Comparison of ENCODE assay signal across 31 cellular contexts in the genomic region with DNA sequence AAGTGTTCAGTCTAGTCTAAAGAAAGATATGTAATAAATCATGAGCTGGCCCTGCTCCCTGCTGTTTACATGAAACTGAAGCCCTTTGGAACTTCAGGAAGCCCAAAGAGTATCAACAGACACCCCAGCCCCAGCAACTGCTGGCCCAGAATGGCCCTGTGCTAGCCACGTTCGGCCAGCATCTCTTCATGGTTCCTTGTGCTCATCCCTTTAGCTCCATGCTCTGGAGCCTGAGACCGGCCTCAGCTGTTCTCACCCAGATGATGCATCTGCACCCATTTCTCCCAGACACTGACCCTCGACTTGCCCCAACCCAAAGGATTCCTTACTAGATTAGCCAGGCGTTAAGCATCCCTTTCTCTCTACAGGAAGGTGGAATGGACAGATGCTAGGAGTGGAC.
DNase-seq lines count a peak whose midpoint lies in the region; ATAC-seq lines count a peak whose summit lies in the region.
"Had no signal": no experiment of that assay in that cellular context is flagged by ENCODE, and none has a peak within 500 bp of the region (broad histone marks: within the 10 kb centered on the region; RNA-seq: fewer than 3 reads in every experiment).

No MANE protein-coding gene starts in this region.

- H3K27ac ChIP-seq in right cardiac atrium (ENCODE audit: low read length): no peak overlapping the region
- H3K27ac ChIP-seq in mesenchymal stem cell (ENCODE audit: low read length, poor library complexity, severe bottlenecking): no peak overlapping the region
- H3K27ac ChIP-seq in mesendoderm (ENCODE audit: low read depth, low read length): no peak overlapping the region
- H3K27ac ChIP-seq: 22Rv1; A549; BLaER1; BLaER1 treated with 17β-estradiol and CSF1 and Interleukin-3, amounts not matched to agents 10 nM and 100 nM; C4-2B had no signal

- WGBS in right cardiac atrium: 87% methylated on average over 5 of the region's 5 CpGs
- WGBS in mesenchymal stem cell: 86% methylated on average over 5 of the region's 5 CpGs
- no CpG with 5 or more reads among the region's 5 CpGs for WGBS in mesendoderm (ENCODE audit: extremely low coverage, insufficient coverage, low lambda C conversion rate)

- H2BK5ac ChIP-seq in mesenchymal stem cell (ENCODE audit: low read depth, low read length, poor library complexity, severe bottlenecking) (no peak overlapping the region), mesendoderm (ENCODE audit: low read length) (no peak overlapping the region)

- H3K9ac ChIP-seq in mesenchymal stem cell (ENCODE audit: low read length) (no peak overlapping the region), mesendoderm (ENCODE audit: low read length) (no peak overlapping the region)
- H3K9ac ChIP-seq: BLaER1; BLaER1 treated with 17β-estradiol and CSF1 and Interleukin-3, amounts not matched to agents 10 nM and 100 nM had no signal

- H2AK5ac ChIP-seq in mesenchymal stem cell (ENCODE audit: low read length, severe bottlenecking): no peak overlapping the region
- no peak overlapping the region for H2AK5ac ChIP-seq in mesendoderm (ENCODE audit: low read length)

- H3K4ac ChIP-seq in mesenchymal stem cell (ENCODE audit: low read depth in 1 of 2, low read length in 2 of 2) (no peak overlapping the region), mesendoderm (ENCODE audit: low read depth, low read length) (peak overlapping the region; percentile 20)

- no peak overlapping the region for H2BK12ac ChIP-seq in mesenchymal stem cell (ENCODE audit: low read length in 2 of 2)

- no peak overlapping the region for H4K5ac ChIP-seq in mesendoderm (ENCODE audit: low read length)

- peak overlapping the region; percentile 25 for H4K91ac ChIP-seq in mesenchymal stem cell (ENCODE audit: low read length)

- H3K27me3 ChIP-seq in right cardiac atrium (ENCODE audit: control insufficient read depth, insufficient read depth): no peaks in the 10 kb centered on the region
- H3K27me3 ChIP-seq in mesenchymal stem cell (ENCODE audit: control insufficient read depth in 1 of 2, insufficient read depth in 1 of 2, low read length in 2 of 2): no peaks in the 10 kb centered on the region
- H3K27me3 ChIP-seq in mesendoderm (ENCODE audit: insufficient read depth, low read length, poor library complexity): no peaks in the 10 kb centered on the region
- H3K27me3 ChIP-seq: BE2C; BLaER1; BLaER1 treated with 17β-estradiol and CSF1 and Interleukin-3, amounts not matched to agents 10 nM and 100 nM had no signal

- no peaks in the 10 kb centered on the region for H3K79me2 ChIP-seq in mesendoderm (ENCODE audit: control insufficient read depth, insufficient read depth, low read length)

- H4K8ac ChIP-seq in mesenchymal stem cell (ENCODE audit: low read length) (no peak overlapping the region), mesendoderm (ENCODE audit: low read depth, low read length) (no peak overlapping the region)

- H2BK120ac ChIP-seq in mesenchymal stem cell (ENCODE audit: low read depth, low read length) (no peak overlapping the region), mesendoderm (ENCODE audit: low read depth, low read length) (no peak overlapping the region)

- H2BK15ac ChIP-seq in mesenchymal stem cell (ENCODE audit: low read depth, poor library complexity, severe bottlenecking): no peak overlapping the region
- H2BK15ac ChIP-seq in mesendoderm (replicated peaks; ENCODE audit: low read depth): no peak overlapping the region

- H3K23ac ChIP-seq in mesenchymal stem cell (ENCODE audit: low read length in 2 of 2): no peak overlapping the region
- H3K23ac ChIP-seq in mesendoderm (ENCODE audit: low read length): no peak overlapping the region

- H3K79me1 ChIP-seq in mesenchymal stem cell (replicated peaks; ENCODE audit: low read length, poor library complexity, severe bottlenecking) (no peaks in the 10 kb centered on the region), mesendoderm (ENCODE audit: low read length) (no peaks in the 10 kb centered on the region)

- no peak overlapping the region for H3K56ac ChIP-seq in mesendoderm (ENCODE audit: low read length)

- H3K36me3 ChIP-seq in mesenchymal stem cell (ENCODE audit: control insufficient read depth in 1 of 2, insufficient read depth in 2 of 2, low read depth in 1 of 2, low read length in 2 of 2) (no peaks in the 10 kb centered on the region), mesendoderm (ENCODE audit: control insufficient read depth, insufficient read depth, low read length) (no peaks in the 10 kb centered on the region)
- H3K36me3 ChIP-seq: BE2C; BLaER1; BLaER1 treated with 17β-estradiol and CSF1 and Interleukin-3, amounts not matched to agents 10 nM and 100 nM had no signal

- no peak overlapping the region for H3K4me2 ChIP-seq in mesenchymal stem cell (ENCODE audit: low read length, poor library complexity, severe bottlenecking)
- H3K4me2 ChIP-seq in mesendoderm (ENCODE audit: low read length): no peak overlapping the region
- H3K4me2 ChIP-seq: A549, BLaER1 had no signal

- intact Hi-C loops in Right ventricle myocardium inferior (cut with DNase I) (no loop called here), right cardiac atrium (cut with DNase I) (no loop called here)

- H3K4me3 ChIP-seq in right cardiac atrium (ENCODE audit: low read length): no peak overlapping the region
- H3K4me3 ChIP-seq in mesenchymal stem cell (ENCODE audit: insufficient read depth in 1 of 2, low read depth in 1 of 2, low read length in 2 of 2): no peak overlapping the region
- H3K4me3 ChIP-seq in mesendoderm (ENCODE audit: low read length): no peak overlapping the region
- H3K4me3 ChIP-seq: A549; BLaER1; BLaER1 treated with 17β-estradiol and CSF1 and Interleukin-3, amounts not matched to agents 10 nM and 100 nM had no signal

- peak; percentile 58 for DNase-seq in Right ventricle myocardium inferior (ENCODE audit: missing footprints)
- no peak for DNase-seq in right cardiac atrium
- no peak for DNase-seq in mesenchymal stem cell
- DNase-seq in mesendoderm: no peak
- no peak for DNase-seq in activated naive CD4-positive, alpha-beta T cell treated with anti-CD3 and anti-CD28 coated beads, Interleukin-2, amount 50 U/mL, for 16 hours
- no peak for DNase-seq in GDM1 (lab: John Stamatoyannopoulos, UW)
- DNase-seq: 8988T; ACHN; AML-193; BE2C; C1 segment of cervical spinal cord; Caco-2; Calu3; CD4-positive, alpha-beta memory T cell; CD4-positive, alpha-beta T cell; CD4-positive, CD25-positive, alpha-beta regulatory T cell; CD8-positive, alpha-beta memory T cell; CD8-positive, alpha-beta T cell; COR-L47; DMS 273 treated with DMSO at 0.1 percent for 48 hours; DMS153; DMS53; DMS79; DMS79 treated with DMSO at 0.1 percent for 48 hours; DND-41; EL had no signal

- no peak overlapping the region for H2AFZ ChIP-seq in mesenchymal stem cell (ENCODE audit: low read depth, low read length)

- no peak for ATAC-seq in Right ventricle myocardium inferior
- ATAC-seq in right cardiac atrium: no peak
- ATAC-seq: A549; CD8-positive, alpha-beta T cell had no signal

- H3K9me3 ChIP-seq in right cardiac atrium (ENCODE audit: control insufficient read depth, low read length) (no peaks in the 10 kb centered on the region), mesenchymal stem cell (ENCODE audit: control insufficient read depth, low read length) (no peaks in the 10 kb centered on the region)
- H3K9me3 ChIP-seq: A549, BE2C, Caco-2 had no signal

- H3K14ac ChIP-seq in mesenchymal stem cell (ENCODE audit: low read length in 2 of 2): no peak overlapping the region

- H3K18ac ChIP-seq in mesenchymal stem cell (ENCODE audit: low read depth in 1 of 2, low read length in 2 of 2) (no peak overlapping the region), mesendoderm (ENCODE audit: low read length) (no peak overlapping the region)

- H3K4me1 ChIP-seq in right cardiac atrium (ENCODE audit: control insufficient read depth, insufficient read depth, low read length) (no peaks in the 10 kb centered on the region), mesenchymal stem cell (ENCODE audit: control insufficient read depth, insufficient read depth, low read depth, low read length) (no peaks in the 10 kb centered on the region), mesendoderm (ENCODE audit: control insufficient read depth, low read depth, low read length) (peaks cover 3% of the 10 kb centered on the region)
- H3K4me1 ChIP-seq: A549, BE2C, Caco-2 had no signal
